1 cellular context compared by ENCODE assay signal in the genomic region with DNA sequence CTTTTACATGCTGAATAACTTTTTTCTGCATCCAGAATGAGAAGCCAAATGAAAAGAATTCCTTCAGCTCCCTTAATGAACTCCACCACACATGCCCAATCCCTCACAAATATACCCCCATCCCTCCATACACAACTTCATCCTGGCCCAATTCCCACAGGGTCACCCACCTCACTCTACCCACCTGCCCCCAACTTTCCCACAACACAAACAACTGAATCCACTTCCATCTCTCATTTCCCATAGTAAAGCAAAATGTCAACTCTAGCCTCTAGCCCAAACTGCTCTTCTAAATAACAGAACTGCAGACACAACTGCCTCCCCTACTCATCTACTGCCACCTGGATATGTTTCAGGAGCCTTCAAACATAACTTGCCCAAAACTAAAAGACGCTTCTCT.
TF ChIP-seq lines count a peak whose summit lies in the region.

No MANE protein-coding gene starts in this region.

TF ChIP-seq in HepG2, 621 proteins besides CTCF, POLR2A, EP300 and RAD21:
- TF ChIP-seq NCOA1 (CRISPR knock-in tag; IDR thresholded peaks at IDR 0.05) (0 out of 2 replicates have a peak, but pooled peaks have one; percentile 16), ZEB1 (IDR thresholded peaks at IDR 0.05; ENCODE audit: insufficient replicate concordance, low read depth) (no peak), NPAS2 (CRISPR knock-in tag; IDR thresholded peaks at IDR 0.05; ENCODE audit: borderline replicate concordance) (no peak), ZNF317 (CRISPR knock-in tag; IDR thresholded peaks at IDR 0.05) (0 out of 2 replicates have a peak, but pooled peaks have one; percentile 25), ZNF883 (CRISPR knock-in tag; IDR thresholded peaks at IDR 0.05; ENCODE audit: not compliant biosample characterization) (no peak), ZNF282 (IDR thresholded peaks at IDR 0.05; ENCODE audit: partially characterized antibody) (no peak), HNF4A (CRISPR knock-in tag; IDR thresholded peaks at IDR 0.05) (no peak), FOXA1 (IDR thresholded peaks at IDR 0.05) (0 out of 2 replicates have a peak, but pooled peaks have one; percentile 15), FOXA1 (CRISPR knock-in tag; IDR thresholded peaks at IDR 0.05) (no peak), NBN (conservative IDR thresholded peaks at IDR 0.05) (0 out of 2 replicates have a peak, but pooled peaks have one; percentile 42), ZNF747 (CRISPR knock-in tag; IDR thresholded peaks at IDR 0.05; ENCODE audit: borderline replicate concordance) (no peak), ZNF556 (CRISPR knock-in tag; IDR thresholded peaks at IDR 0.05; ENCODE audit: borderline replicate concordance) (no peak), ZNF616 (CRISPR knock-in tag; IDR thresholded peaks at IDR 0.05; ENCODE audit: low read depth) (no peak), RFX3 (CRISPR knock-in tag; IDR thresholded peaks at IDR 0.05) (no peak), CHCHD3 (CRISPR knock-in tag; IDR thresholded peaks at IDR 0.05) (no peak), TOPORS (CRISPR knock-in tag; IDR thresholded peaks at IDR 0.05) (0 out of 2 replicates have a peak, but pooled peaks have one; percentile 25), ZC3H13 (CRISPR knock-in tag; IDR thresholded peaks at IDR 0.05) (no peak), ZNF530 (CRISPR knock-in tag; IDR thresholded peaks at IDR 0.05; ENCODE audit: low read depth) (no peak), CBFB (CRISPR knock-in tag; IDR thresholded peaks at IDR 0.05) (no peak), FOXK2 (IDR thresholded peaks at IDR 0.05) (no peak), MLLT10 (CRISPR knock-in tag; IDR thresholded peaks at IDR 0.05) (no peak), HNRNPK (IDR thresholded peaks at IDR 0.05; ENCODE audit: low read depth, low read length, poor library complexity, severe bottlenecking) (peak; percentile 89), RBFOX2 (IDR thresholded peaks at IDR 0.05; ENCODE audit: low read depth, low read length) (0 out of 2 replicates have a peak, but pooled peaks have one; percentile 25), ZNF713 (CRISPR knock-in tag; IDR thresholded peaks at IDR 0.05) (0 out of 2 replicates have a peak, but pooled peaks have one; percentile 44), ZNF850 (CRISPR knock-in tag; conservative IDR thresholded peaks at IDR 0.05) (no peak), NR2C2 (CRISPR knock-in tag; IDR thresholded peaks at IDR 0.05; ENCODE audit: borderline replicate concordance) (no peak), JUN (CRISPR knock-in tag; IDR thresholded peaks at IDR 0.05) (no peak), SETDB1 (CRISPR knock-in tag; IDR thresholded peaks at IDR 0.05; ENCODE audit: borderline replicate concordance) (no peak), SAFB2 (CRISPR knock-in tag; IDR thresholded peaks at IDR 0.05; ENCODE audit: borderline replicate concordance, low read depth) (no peak), HCFC1 (IDR thresholded peaks at IDR 0.05; ENCODE audit: low read depth, low read length) (no peak), TBX2 (CRISPR knock-in tag; IDR thresholded peaks at IDR 0.05; ENCODE audit: borderline replicate concordance) (no peak), PLRG1 (conservative IDR thresholded peaks at IDR 0.05) (0 out of 2 replicates have a peak, but pooled peaks have one; percentile 59), MTF1 (CRISPR knock-in tag; IDR thresholded peaks at IDR 0.05) (no peak), SRSF4 (IDR thresholded peaks at IDR 0.05; ENCODE audit: low read depth, low read length, poor library complexity, severe bottlenecking) (no peak), ZNF615 (CRISPR knock-in tag; IDR thresholded peaks at IDR 0.05; ENCODE audit: borderline replicate concordance) (no peak)
- TF ChIP-seq, protein P1, sequence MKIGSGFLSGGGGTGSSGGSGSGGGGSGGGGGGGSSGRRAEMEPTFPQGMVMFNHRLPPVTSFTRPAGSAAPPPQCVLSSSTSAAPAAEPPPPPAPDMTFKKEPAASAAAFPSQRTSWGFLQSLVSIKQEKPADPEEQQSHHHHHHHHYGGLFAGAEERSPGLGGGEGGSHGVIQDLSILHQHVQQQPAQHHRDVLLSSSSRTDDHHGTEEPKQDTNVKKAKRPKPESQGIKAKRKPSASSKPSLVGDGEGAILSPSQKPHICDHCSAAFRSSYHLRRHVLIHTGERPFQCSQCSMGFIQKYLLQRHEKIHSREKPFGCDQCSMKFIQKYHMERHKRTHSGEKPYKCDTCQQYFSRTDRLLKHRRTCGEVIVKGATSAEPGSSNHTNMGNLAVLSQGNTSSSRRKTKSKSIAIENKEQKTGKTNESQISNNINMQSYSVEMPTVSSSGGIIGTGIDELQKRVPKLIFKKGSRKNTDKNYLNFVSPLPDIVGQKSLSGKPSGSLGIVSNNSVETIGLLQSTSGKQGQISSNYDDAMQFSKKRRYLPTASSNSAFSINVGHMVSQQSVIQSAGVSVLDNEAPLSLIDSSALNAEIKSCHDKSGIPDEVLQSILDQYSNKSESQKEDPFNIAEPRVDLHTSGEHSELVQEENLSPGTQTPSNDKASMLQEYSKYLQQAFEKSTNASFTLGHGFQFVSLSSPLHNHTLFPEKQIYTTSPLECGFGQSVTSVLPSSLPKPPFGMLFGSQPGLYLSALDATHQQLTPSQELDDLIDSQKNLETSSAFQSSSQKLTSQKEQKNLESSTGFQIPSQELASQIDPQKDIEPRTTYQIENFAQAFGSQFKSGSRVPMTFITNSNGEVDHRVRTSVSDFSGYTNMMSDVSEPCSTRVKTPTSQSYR (CRISPR knock-in tag; IDR thresholded peaks at IDR 0.05; ENCODE audit: borderline replicate concordance) = no peak
- TF ChIP-seq, protein P2, sequence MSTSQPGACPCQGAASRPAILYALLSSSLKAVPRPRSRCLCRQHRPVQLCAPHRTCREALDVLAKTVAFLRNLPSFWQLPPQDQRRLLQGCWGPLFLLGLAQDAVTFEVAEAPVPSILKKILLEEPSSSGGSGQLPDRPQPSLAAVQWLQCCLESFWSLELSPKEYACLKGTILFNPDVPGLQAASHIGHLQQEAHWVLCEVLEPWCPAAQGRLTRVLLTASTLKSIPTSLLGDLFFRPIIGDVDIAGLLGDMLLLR (CRISPR knock-in tag; IDR thresholded peaks at IDR 0.05) = no peak
- TF ChIP-seq, protein P3, sequence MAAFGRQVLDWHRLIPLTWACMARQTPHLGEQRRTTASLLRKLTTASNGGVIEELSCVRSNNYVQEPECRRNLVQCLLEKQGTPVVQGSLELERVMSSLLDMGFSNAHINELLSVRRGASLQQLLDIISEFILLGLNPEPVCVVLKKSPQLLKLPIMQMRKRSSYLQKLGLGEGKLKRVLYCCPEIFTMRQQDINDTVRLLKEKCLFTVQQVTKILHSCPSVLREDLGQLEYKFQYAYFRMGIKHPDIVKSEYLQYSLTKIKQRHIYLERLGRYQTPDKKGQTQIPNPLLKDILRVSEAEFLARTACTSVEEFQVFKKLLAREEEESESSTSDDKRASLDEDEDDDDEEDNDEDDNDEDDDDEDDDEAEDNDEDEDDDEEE (CRISPR knock-in tag; IDR thresholded peaks at IDR 0.05) = no peak
- TF ChIP-seq, protein P4, sequence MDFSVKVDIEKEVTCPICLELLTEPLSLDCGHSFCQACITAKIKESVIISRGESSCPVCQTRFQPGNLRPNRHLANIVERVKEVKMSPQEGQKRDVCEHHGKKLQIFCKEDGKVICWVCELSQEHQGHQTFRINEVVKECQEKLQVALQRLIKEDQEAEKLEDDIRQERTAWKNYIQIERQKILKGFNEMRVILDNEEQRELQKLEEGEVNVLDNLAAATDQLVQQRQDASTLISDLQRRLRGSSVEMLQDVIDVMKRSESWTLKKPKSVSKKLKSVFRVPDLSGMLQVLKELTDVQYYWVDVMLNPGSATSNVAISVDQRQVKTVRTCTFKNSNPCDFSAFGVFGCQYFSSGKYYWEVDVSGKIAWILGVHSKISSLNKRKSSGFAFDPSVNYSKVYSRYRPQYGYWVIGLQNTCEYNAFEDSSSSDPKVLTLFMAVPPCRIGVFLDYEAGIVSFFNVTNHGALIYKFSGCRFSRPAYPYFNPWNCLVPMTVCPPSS (IDR thresholded peaks at IDR 0.05) = peak; percentile 74; the same call in 1 of the 2 replicates
- TF ChIP-seq, protein P5, sequence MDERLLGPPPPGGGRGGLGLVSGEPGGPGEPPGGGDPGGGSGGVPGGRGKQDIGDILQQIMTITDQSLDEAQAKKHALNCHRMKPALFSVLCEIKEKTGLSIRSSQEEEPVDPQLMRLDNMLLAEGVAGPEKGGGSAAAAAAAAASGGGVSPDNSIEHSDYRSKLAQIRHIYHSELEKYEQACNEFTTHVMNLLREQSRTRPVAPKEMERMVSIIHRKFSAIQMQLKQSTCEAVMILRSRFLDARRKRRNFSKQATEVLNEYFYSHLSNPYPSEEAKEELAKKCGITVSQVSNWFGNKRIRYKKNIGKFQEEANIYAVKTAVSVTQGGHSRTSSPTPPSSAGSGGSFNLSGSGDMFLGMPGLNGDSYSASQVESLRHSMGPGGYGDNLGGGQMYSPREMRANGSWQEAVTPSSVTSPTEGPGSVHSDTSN (CRISPR knock-in tag; IDR thresholded peaks at IDR 0.05) = no peak
- TF ChIP-seq, protein P6, sequence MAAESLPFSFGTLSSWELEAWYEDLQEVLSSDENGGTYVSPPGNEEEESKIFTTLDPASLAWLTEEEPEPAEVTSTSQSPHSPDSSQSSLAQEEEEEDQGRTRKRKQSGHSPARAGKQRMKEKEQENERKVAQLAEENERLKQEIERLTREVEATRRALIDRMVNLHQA (CRISPR knock-in tag; IDR thresholded peaks at IDR 0.05) = no peak
- TF ChIP-seq, protein P7, sequence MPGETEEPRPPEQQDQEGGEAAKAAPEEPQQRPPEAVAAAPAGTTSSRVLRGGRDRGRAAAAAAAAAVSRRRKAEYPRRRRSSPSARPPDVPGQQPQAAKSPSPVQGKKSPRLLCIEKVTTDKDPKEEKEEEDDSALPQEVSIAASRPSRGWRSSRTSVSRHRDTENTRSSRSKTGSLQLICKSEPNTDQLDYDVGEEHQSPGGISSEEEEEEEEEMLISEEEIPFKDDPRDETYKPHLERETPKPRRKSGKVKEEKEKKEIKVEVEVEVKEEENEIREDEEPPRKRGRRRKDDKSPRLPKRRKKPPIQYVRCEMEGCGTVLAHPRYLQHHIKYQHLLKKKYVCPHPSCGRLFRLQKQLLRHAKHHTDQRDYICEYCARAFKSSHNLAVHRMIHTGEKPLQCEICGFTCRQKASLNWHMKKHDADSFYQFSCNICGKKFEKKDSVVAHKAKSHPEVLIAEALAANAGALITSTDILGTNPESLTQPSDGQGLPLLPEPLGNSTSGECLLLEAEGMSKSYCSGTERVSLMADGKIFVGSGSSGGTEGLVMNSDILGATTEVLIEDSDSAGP (CRISPR knock-in tag; IDR thresholded peaks at IDR 0.05; ENCODE audit: borderline replicate concordance) = no peak
